In genomic region chr4:81601270-81601694, GRCh38 we compare ENCODE assay signal across 16 cellular contexts.
DNase-seq lines count a peak whose midpoint lies in the region; ATAC-seq and TF ChIP-seq lines count a peak whose summit lies in the region.
"Had no signal": no experiment of that assay in that cellular context is flagged by ENCODE, and none has a peak within 500 bp of the region (broad histone marks: within the 10 kb centered on the region; RNA-seq: fewer than 3 reads in every experiment).

No MANE protein-coding gene starts in this region.

- no peak overlapping the region for H2BK120ac ChIP-seq in trophoblast cell (ENCODE audit: insufficient read depth, low read length, poor library complexity)

- no peak overlapping the region for H3K14ac ChIP-seq in trophoblast cell (ENCODE audit: low read length)

- H3K4me2 ChIP-seq in OCI-LY1 (ENCODE audit: low read length), result no peak overlapping the region
- peak overlapping the region; percentile 33 for H3K4me2 ChIP-seq in trophoblast cell (ENCODE audit: low read length)

- H3K27me3 ChIP-seq in OCI-LY1 (ENCODE audit: insufficient read depth, low read length), result no peaks in the 10 kb centered on the region
- H3K27me3 ChIP-seq in ectodermal cell (ENCODE audit: control insufficient read depth, insufficient read depth, low read length, poor library complexity, severe bottlenecking), result no peaks in the 10 kb centered on the region
- H3K27me3 ChIP-seq in right atrium auricular region, result no peaks in the 10 kb centered on the region
- H3K27me3 ChIP-seq in trophoblast cell (ENCODE audit: insufficient read depth, low read length), result no peaks in the 10 kb centered on the region
- H3K27me3 ChIP-seq: body of pancreas, testis had no signal

- H3K79me2 ChIP-seq in OCI-LY1 (ENCODE audit: insufficient read depth, low read length) (no peaks in the 10 kb centered on the region), trophoblast cell (ENCODE audit: control insufficient read depth, insufficient read depth, low read length, poor library complexity) (no peaks in the 10 kb centered on the region)

- no peak overlapping the region for H4K8ac ChIP-seq in trophoblast cell (ENCODE audit: low read depth, low read length)

- in situ Hi-C loops in GM13976 (cut with MboI; ENCODE audit: low sequenced_read_pairs, unreplicated experiment), result no loop called here

- H3K9me3 ChIP-seq in OCI-LY1 (ENCODE audit: low read length) (0 out of 2 replicates have a peak, but pooled peaks cover 3% of the 10 kb centered on the region), ectodermal cell (ENCODE audit: control insufficient read depth, low read length) (no peaks in the 10 kb centered on the region), right atrium auricular region (peaks cover 0 to 7% of the 10 kb centered on the region in 2 donors), trophoblast cell (ENCODE audit: insufficient read depth, low read depth, low read length) (no peaks in the 10 kb centered on the region)
- H3K9me3 ChIP-seq: body of pancreas, testis had no signal

- H2AFZ ChIP-seq in OCI-LY1 (ENCODE audit: low read length), result peak overlapping the region; percentile 87; the same call in 1 of the 2 replicates
- H2AFZ ChIP-seq in trophoblast cell (ENCODE audit: insufficient read depth, low read length, poor library complexity), result no peak overlapping the region

- no peak overlapping the region for H2BK5ac ChIP-seq in trophoblast cell (ENCODE audit: low read depth, low read length, poor library complexity)

- no peak overlapping the region for H3K4ac ChIP-seq in trophoblast cell (ENCODE audit: low read depth, low read length)

- H2AK5ac ChIP-seq in trophoblast cell (ENCODE audit: low read length), result no peak overlapping the region

- peaks cover 35% of the 10 kb centered on the region for H3K4me1 ChIP-seq in OCI-LY1 (ENCODE audit: insufficient read depth, low read length, severe bottlenecking)
- peaks cover 12% of the 10 kb centered on the region for H3K4me1 ChIP-seq in ectodermal cell (ENCODE audit: control insufficient read depth, insufficient read depth, low read length)
- peaks cover 0 to 26% of the 10 kb centered on the region in 2 donors for H3K4me1 ChIP-seq in right atrium auricular region
- H3K4me1 ChIP-seq in trophoblast cell (ENCODE audit: control insufficient read depth in 1 of 2, insufficient read depth in 2 of 2, low read length in 2 of 2), result peaks cover 7 to 9% of the 10 kb centered on the region in 2 experiments
- H3K4me1 ChIP-seq: body of pancreas had no signal

- H3K4me3 ChIP-seq in OCI-LY1 (ENCODE audit: low read depth, low read length, poor library complexity, severe bottlenecking), result no peak overlapping the region
- H3K4me3 ChIP-seq in ectodermal cell (ENCODE audit: insufficient read depth, low read depth, low read length), result no peak overlapping the region
- no peak overlapping the region for H3K4me3 ChIP-seq in right atrium auricular region
- H3K4me3 ChIP-seq in trophoblast cell (ENCODE audit: low read depth, low read length), result no peak overlapping the region
- H3K4me3 ChIP-seq: body of pancreas, testis had no signal

- H4K12ac ChIP-seq in trophoblast cell (ENCODE audit: low read depth, low read length), result no peak overlapping the region

- WGBS in ectodermal cell, 2 experiments, result 72 to 76% methylated on average over 3 of the region's 3 CpGs
- no CpG with 5 or more reads among the region's 3 CpGs for WGBS in trophoblast cell (ENCODE audit: extremely low coverage, insufficient coverage, insufficient read length)

- no peaks in the 10 kb centered on the region for H3K9me2 ChIP-seq in OCI-LY1 (ENCODE audit: low read depth, low read length)

- H3K27ac ChIP-seq in OCI-LY1 (ENCODE audit: low read depth, low read length, poor library complexity, severe bottlenecking), result peak overlapping the region; percentile 12
- H3K27ac ChIP-seq in ectodermal cell (ENCODE audit: insufficient read depth, low read depth, low read length, poor library complexity, severe bottlenecking), result peak overlapping the region; percentile 68
- peak overlapping the region; percentile 34 to 44 for H3K27ac ChIP-seq in right atrium auricular region
- no peak overlapping the region for H3K27ac ChIP-seq in trophoblast cell (ENCODE audit: low read depth, low read length)
- H3K27ac ChIP-seq: body of pancreas, testis had no signal

- H4K91ac ChIP-seq in trophoblast cell (ENCODE audit: low read depth, low read length), result no peak overlapping the region

- no peaks in the 10 kb centered on the region for H4K20me1 ChIP-seq in OCI-LY1 (ENCODE audit: insufficient read depth, low read length)

- peaks cover 1% of the 10 kb centered on the region for H3K79me1 ChIP-seq in trophoblast cell (ENCODE audit: low read length)

- H3F3A ChIP-seq in OCI-LY1 (ENCODE audit: insufficient read depth, low read length), result no peaks in the 10 kb centered on the region

- no peak overlapping the region for H3K23ac ChIP-seq in trophoblast cell (ENCODE audit: low read length)

- no peak overlapping the region for H2BK12ac ChIP-seq in trophoblast cell (ENCODE audit: low read length)

- TF ChIP-seq CTCF in OCI-LY1 (IDR thresholded peaks at IDR 0.05; ENCODE audit: low read length) (no peak), right atrium auricular region (IDR thresholded peaks at IDR 0.05) (no peak), GM13976 (IDR thresholded peaks at IDR 0.05; ENCODE audit: borderline replicate concordance, control extremely low read depth, extremely low read depth, insufficient read depth, missing control alignments) (no peak)

- no peak for ATAC-seq in GM18868 (IDR thresholded peaks at IDR 0.05; ENCODE audit: unreplicated experiment)
- ATAC-seq in GM19324 (IDR thresholded peaks at IDR 0.05; ENCODE audit: low FRiP score, unreplicated experiment), result no peak
- ATAC-seq: activated CD4-positive, CD25-positive, alpha-beta regulatory T cell treated with anti-CD3 and anti-CD28 coated beads, Interleukin-2, amount 50 U/mL, for 24 hours; body of pancreas had no signal

- no peak for DNase-seq in right atrium auricular region (ENCODE audit: low spot score)
- no peak for DNase-seq in trophoblast cell
- no peak for DNase-seq in NAMALWA (ENCODE audit: low spot score)
- no peak for DNase-seq in GM13976 (ENCODE audit: low spot score)
- DNase-seq: CD4-positive, alpha-beta memory T cell; DMS79 treated with DMSO at 0.1 percent for 48 hours; NCI-H187; NCI-H226; stimulated activated CD4-positive, alpha-beta T cell treated with anti-CD3 and anti-CD28 coated beads, Interleukin-15, amount 100 ng/mL, for 24 hours; testis had no signal

- H3K36me3 ChIP-seq in OCI-LY1 (ENCODE audit: insufficient read depth, low read length) (no peaks in the 10 kb centered on the region), ectodermal cell (ENCODE audit: control insufficient read depth, insufficient read depth, low read length) (no peaks in the 10 kb centered on the region), right atrium auricular region (no peaks in the 10 kb centered on the region), trophoblast cell (ENCODE audit: control insufficient read depth in 1 of 2, insufficient read depth in 2 of 2, low read length in 2 of 2) (no peaks in the 10 kb centered on the region)

- H3K9ac ChIP-seq in OCI-LY1 (ENCODE audit: low read length), result no peak overlapping the region
- no peak overlapping the region for H3K9ac ChIP-seq in trophoblast cell (ENCODE audit: low read length)

- no peak overlapping the region for H3K18ac ChIP-seq in trophoblast cell (ENCODE audit: low read length)
